In the genomic region with DNA sequence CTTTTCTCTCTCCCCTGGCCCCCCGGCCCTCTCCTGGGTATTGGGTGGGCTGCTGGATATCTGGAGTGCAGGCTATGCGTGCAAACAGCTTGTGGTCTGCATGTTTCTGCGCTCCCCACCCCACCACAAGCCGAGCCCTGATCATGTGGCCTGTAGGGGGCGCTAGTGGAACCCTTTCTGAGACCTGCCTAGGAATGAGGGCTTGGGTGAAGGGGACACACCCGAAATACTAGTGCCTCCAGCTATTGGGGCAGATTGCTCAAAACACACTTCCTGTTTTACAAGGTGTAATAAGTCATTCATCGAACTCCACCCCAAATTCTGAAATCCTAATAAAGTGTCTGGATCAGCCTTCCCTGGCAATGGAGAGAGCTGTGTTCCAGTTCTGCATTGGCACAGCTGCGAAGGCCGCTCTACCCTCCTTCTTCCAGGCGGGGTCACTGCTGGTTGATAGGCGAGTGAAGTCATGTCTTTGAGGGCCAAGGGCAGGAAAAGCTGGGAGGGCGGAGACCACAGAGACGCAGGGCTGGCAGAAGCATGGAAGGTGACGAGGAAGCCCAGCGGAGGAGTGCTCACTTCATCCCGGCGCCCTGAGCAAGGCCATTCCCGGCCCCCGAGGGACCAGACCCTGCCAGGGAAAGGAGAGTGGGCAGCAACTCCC, we compare ENCODE assay signal across 8 cellular contexts. TPM values are rescaled to one million over a fixed set of nuclear protein-coding genes. Genes with fewer than 3 reads are reported as not detected.
A peak's percentile ranks its signal among the peaks of the same experiment; 100 is the strongest.
DNase-seq lines count a peak whose midpoint lies in the region; ATAC-seq and TF ChIP-seq lines count a peak whose summit lies in the region.

No MANE protein-coding gene starts in this region.

- no peaks in the 10 kb centered on the region for H4K20me1 ChIP-seq in Loucy (ENCODE audit: insufficient read depth, low read length, poor library complexity, severe bottlenecking)

- H3K9me2 ChIP-seq in Loucy (replicated peaks; ENCODE audit: low read depth, low read length): no peaks in the 10 kb centered on the region

- peak; percentile 93 for TF ChIP-seq CTCF in Loucy (conservative IDR thresholded peaks at IDR 0.05; ENCODE audit: low read length)
- peak; percentile 70 for TF ChIP-seq CTCF in astrocyte of the spinal cord (IDR thresholded peaks at IDR 0.05; ENCODE audit: low read depth, low read length)
- TF ChIP-seq CTCF in right lobe of liver (IDR thresholded peaks at IDR 0.05): peak in 3 of 4 donors; percentile 24 to 35 (median 28)
- no peak for TF ChIP-seq CTCF in omental fat pad (IDR thresholded peaks at IDR 0.05)

- H3K4me1 ChIP-seq in Loucy (ENCODE audit: insufficient read depth, low read length, poor library complexity, severe bottlenecking) (peaks cover 27% of the 10 kb centered on the region), right lobe of liver (no peaks in the 10 kb centered on the region)

- TF ChIP-seq POLR2A in right lobe of liver (IDR thresholded peaks at IDR 0.05): no peak

- H3K4me3 ChIP-seq in Loucy (ENCODE audit: low read length, poor library complexity, severe bottlenecking): no peak overlapping the region
- H3K4me3 ChIP-seq in astrocyte of the spinal cord (ENCODE audit: low read depth, low read length): no peak overlapping the region
- H3K4me3 ChIP-seq in right lobe of liver: no peak overlapping the region

- ATAC-seq in right lobe of liver (no peak), GM18873 (IDR thresholded peaks at IDR 0.05; ENCODE audit: low FRiP score, unreplicated experiment) (no peak), omental fat pad (ENCODE audit: low FRiP score) (no peak)

- H3K36me3 ChIP-seq in Loucy (ENCODE audit: insufficient read depth, low read length) (no peaks in the 10 kb centered on the region), right lobe of liver (no peaks in the 10 kb centered on the region)

- WGBS in right lobe of liver (ENCODE audit: insufficient coverage, low coverage, low lambda C conversion rate, missing lambda C conversion rate): 54% methylated on average over 12 of the region's 19 CpGs

- no peak overlapping the region for H2AFZ ChIP-seq in Loucy (ENCODE audit: low read length)

- H3F3A ChIP-seq in Loucy (ENCODE audit: low read depth): no peaks in the 10 kb centered on the region

- H3K27me3 ChIP-seq in Loucy (ENCODE audit: insufficient read depth, low read length, poor library complexity, severe bottlenecking): no peaks in the 10 kb centered on the region
- H3K27me3 ChIP-seq in right lobe of liver: no peaks in the 10 kb centered on the region

- no peaks in the 10 kb centered on the region for H3K79me2 ChIP-seq in Loucy (ENCODE audit: insufficient read depth, low read length)

- no peak overlapping the region for H3K9ac ChIP-seq in Loucy (ENCODE audit: low read depth, low read length, poor library complexity, severe bottlenecking)

- H3K9me3 ChIP-seq in Loucy (ENCODE audit: insufficient read depth, low read depth, low read length) (no peaks in the 10 kb centered on the region), right lobe of liver (no peaks in the 10 kb centered on the region)

- DNase-seq in COLO668 (lab: John Stamatoyannopoulos, UW; ENCODE audit: unreplicated experiment) (peak; percentile 16), astrocyte of the spinal cord (ENCODE audit: low read depth, low spot score) (no peak), right lobe of liver (no peak), DMS79 (lab: John Stamatoyannopoulos, UW) (no peak), superior temporal gyrus (ENCODE audit: extremely low spot score) (no peak), omental fat pad (ENCODE audit: low spot score) (no peak)

- intact Hi-C loops in right lobe of liver (cut with DNase I): no loop called here

- in situ Hi-C loops in astrocyte of the spinal cord (cut with HindIII; ENCODE audit: low sequenced_read_pairs): no loop called here

- no peak overlapping the region for H3K27ac ChIP-seq in right lobe of liver

- no peak overlapping the region for H3K4me2 ChIP-seq in Loucy (ENCODE audit: low read depth, low read length, poor library complexity, severe bottlenecking)

RNA-seq across cellular contexts. Expression of a gene that starts 19.8 kb away (rescaled TPM):
- under 1 TPM in 4 of 6 experiments, not detected in 2; 0.11 to 0.32 (median 0.18) TPM for total RNA-seq in right lobe of liver
- total RNA-seq in omental fat pad: 10 to 100 TPM in 1 of 4 donors, 1 to 10 TPM in 3; 3.5 to 21.1 (median 5.8) TPM

RNA-seq across cellular contexts. Expression of a gene that starts 28.5 kb away (rescaled TPM):
- 1 to 10 TPM; 3.0 to 9.8 (median 5.5) TPM for total RNA-seq in right lobe of liver
- 100 to 1,000 TPM in 3 of 4 donors, 10 to 100 TPM in 1; 72.8 to 198 (median 109) TPM for total RNA-seq in omental fat pad

RNA-seq across cellular contexts. Expression of a gene that starts 37.6 kb away (rescaled TPM):
- total RNA-seq in right lobe of liver (10 to 100 TPM in 5 of 6 experiments, 1 to 10 TPM in 1; 9.0 to 17.4 (median 11.1) TPM), omental fat pad (10 to 100 TPM; 21.5 to 79.0 (median 29.5) TPM)

Comparison
In these comparisons a context has a peak if more than half of its experiments do, and no peak if none do; other contexts are left out.
1. CTCF ChIP-seq: peak in Loucy (single experiment), astrocyte of the spinal cord (single experiment) and right lobe of liver (3 of 4); none in omental fat pad (0 of 3).
2. RNA of a gene that starts 28.5 kb away (total RNA-seq): 72.8 to 198 TPM in omental fat pad; 3.0 to 9.8 TPM in right lobe of liver; every median in the first group is over 4 times any median in the second.